ENCODE assay signal across 19 cellular contexts in genomic region chr19:39193785-39194184, GRCh38. TPM values are rescaled to one million over a fixed set of nuclear protein-coding genes. Genes with fewer than 3 reads are reported as not detected.
DNase-seq lines count a peak whose midpoint lies in the region; ATAC-seq, FAIRE-seq and TF ChIP-seq lines count a peak whose summit lies in the region.
"Had no signal": no experiment of that assay in that cellular context is flagged by ENCODE, and none has a peak within 500 bp of the region (broad histone marks: within the 10 kb centered on the region; RNA-seq: fewer than 3 reads in every experiment).

No MANE protein-coding gene starts in this region.

- BruUV-seq in IMR-90 (replicated peaks; lab: Mats Ljungman, UMichigan) = no TSS peak

- H3K36me3 Mint-ChIP-seq in activated T-cell treated with anti-CD3 and anti-CD28 coated beads, Interleukin-2, amount 50 U/mL, for 4 hours (ENCODE audit: insufficient read depth) = no peaks in the 10 kb centered on the region

- H3K9me3 ChIP-seq in IMR-90 (ENCODE audit: control insufficient read depth, insufficient read depth, low read length) (no peaks in the 10 kb centered on the region), H1 (ENCODE audit: insufficient read depth in 2 of 2, low read depth in 1 of 2, low read length in 1 of 2) (no peaks in the 10 kb centered on the region), lower lobe of right lung (no peaks in the 10 kb centered on the region), stomach (no peaks in the 10 kb centered on the region)
- H3K9me3 ChIP-seq: prostate gland had no signal

- H3K27me3 ChIP-seq in IMR-90 (ENCODE audit: control insufficient read depth, insufficient read depth, low read length) = peaks cover 44% of the 10 kb centered on the region
- H3K27me3 ChIP-seq in H1 (replicated peaks in 1 of 4; ENCODE audit: control insufficient read depth in 3 of 4, extremely low read depth in 1 of 4, insufficient read depth in 3 of 4, low read length in 3 of 4) = peaks cover 11 to 25% (median 21%) of the 10 kb centered on the region in 4 experiments
- H3K27me3 ChIP-seq in lower lobe of right lung (ENCODE audit: low read depth) = peaks cover 40% of the 10 kb centered on the region
- peaks cover 0 to 49% (median 30%) of the 10 kb centered on the region in 3 donors for H3K27me3 ChIP-seq in stomach

- no peaks in the 10 kb centered on the region for H3K79me1 ChIP-seq in IMR-90 (ENCODE audit: low read depth in 1 of 2, low read length in 2 of 2)
- H3K79me1 ChIP-seq in H1 (ENCODE audit: low read depth, low read length) = no peaks in the 10 kb centered on the region

- no peaks in the 10 kb centered on the region for H4K20me1 ChIP-seq in IMR-90 (ENCODE audit: insufficient read depth, low read length)
- peaks cover 0 to 2% of the 10 kb centered on the region in 2 experiments for H4K20me1 ChIP-seq in H1 (replicated peaks in 1 of 2; ENCODE audit: control insufficient read depth in 1 of 2, insufficient read depth in 2 of 2, low read length in 2 of 2)

- H3K9ac ChIP-seq in IMR-90 (ENCODE audit: low read depth, low read length) = no peak overlapping the region
- H3K9ac ChIP-seq in H1 (replicated peaks in 1 of 4; ENCODE audit: extremely low read depth in 1 of 4, low read depth in 3 of 4, low read length in 3 of 4) = 0 out of 7 replicates have a peak overlapping the region, but pooled peaks of 1 of the 4 experiments have one; percentile 37

- no peaks in the 10 kb centered on the region for H3K9me1 ChIP-seq in IMR-90 (ENCODE audit: insufficient read depth, low read length)

- H3K23ac ChIP-seq in IMR-90 (ENCODE audit: low read depth, low read length) (no peak overlapping the region), H1 (ENCODE audit: insufficient read length) (no peak overlapping the region)

- DNase-seq in IMR-90 (no peak), H1 (ENCODE audit: low read depth in 1 of 2, low spot score in 2 of 2) (no peak), lower lobe of right lung (no peak), stomach (peak; percentile 61), SHP77 (lab: John Stamatoyannopoulos, UW) (no peak), DMS53 (lab: John Stamatoyannopoulos, UW) (no peak)
- DNase-seq in activated T-cell treated with anti-CD3 and anti-CD28 coated beads, Interleukin-2, amount 50 U/mL, for 4 hours = no peak
- DNase-seq: activated CD4-positive, alpha-beta memory T cell treated with anti-CD3 and anti-CD28 coated beads, Interleukin-2, amount 10 ng/mL, durations not matched to agents 7 days and 5 days; C1 segment of cervical spinal cord; DMS79 treated with DMSO at 0.1 percent for 48 hours; MM.1S; NCI-H1930; NCI-H524; stimulated activated CD4-positive, alpha-beta T cell treated with anti-CD3 and anti-CD28 coated beads, Interleukin-15, amount 100 ng/mL, for 24 hours had no signal

- ATAC-seq in IMR-90 (ENCODE audit: low read depth) (no peak), lower lobe of right lung (peak; percentile 64 to 73)
- ATAC-seq in activated T-cell treated with anti-CD3 and anti-CD28 coated beads, Interleukin-2, amount 50 U/mL, for 4 hours = no peak

- intact Hi-C loops in IMR-90 (cut with micrococcal nuclease) (no loop called here), lower lobe of right lung (cut with DNase I) (no loop called here), stomach (cut with DNase I; ENCODE audit: low total_unique reads) (no loop called here)

- no peak overlapping the region for H2BK120ac ChIP-seq in IMR-90 (ENCODE audit: low read depth, low read length)
- H2BK120ac ChIP-seq in H1 (replicated peaks; ENCODE audit: low read depth, low read length) = no peak overlapping the region

- H2BK12ac ChIP-seq in H1 (ENCODE audit: low read depth, low read length) = 0 out of 2 replicates have a peak overlapping the region, but pooled peaks have one; percentile 80

- dilution Hi-C loops in IMR-90 (cut with HindIII; ENCODE audit: low sequenced_read_pairs, unreplicated experiment) = no loop called here

- H2AK5ac ChIP-seq in IMR-90 (ENCODE audit: low read depth, low read length) (no peak overlapping the region), H1 (ENCODE audit: low read depth, low read length) (peak overlapping the region; percentile 95; the same call in 1 of the 2 replicates)

- POLR2A ChIA-PET in IMR-90 (lab: Charles Lee; ENCODE audit: unreplicated experiment) = no interaction called here
- POLR2A ChIA-PET in H1 (lab: Charles Lee; ENCODE audit: partially characterized antibody) = no interaction called here

- H2AFZ ChIP-seq in IMR-90 (replicated peaks; ENCODE audit: low read length, poor library complexity) (peak overlapping the region; percentile 43), H1 (ENCODE audit: low read length) (no peak overlapping the region)

- H3K27me3 Mint-ChIP-seq in activated T-cell treated with anti-CD3 and anti-CD28 coated beads, Interleukin-2, amount 50 U/mL, for 4 hours (ENCODE audit: low read depth) = peaks cover 60% of the 10 kb centered on the region

- H3K9me3 Mint-ChIP-seq in activated T-cell treated with anti-CD3 and anti-CD28 coated beads, Interleukin-2, amount 50 U/mL, for 4 hours = no peaks in the 10 kb centered on the region
- H3K9me3 Mint-ChIP-seq: activated CD4-positive, alpha-beta memory T cell treated with anti-CD3 and anti-CD28 coated beads, Interleukin-2, amount 10 ng/mL, durations not matched to agents 7 days and 5 days; activated T-helper 1 cell treated with anti-CD3 and anti-CD28 coated beads, Interleukin-12 subunit alpha, Interleukin-12 subunit beta, Interleukin-2, Interleukin-4 antibody, amounts not matched to agents 30 ng/mL and 10 ng/mL and 1 ng/mL, durations not matched to agents 14 hours and 24 hours and 36 hours; central memory CD8-positive, alpha-beta T cell had no signal

- no peak overlapping the region for H3K4ac ChIP-seq in IMR-90 (ENCODE audit: low read depth, low read length)
- no peak overlapping the region for H3K4ac ChIP-seq in H1 (replicated peaks; ENCODE audit: insufficient read length, low read depth, low read length)

- H3K18ac ChIP-seq in IMR-90 (ENCODE audit: low read depth, low read length) = no peak overlapping the region
- H3K18ac ChIP-seq in H1 (ENCODE audit: extremely low read depth, low read length) = no peak overlapping the region

- no peak overlapping the region for H2BK5ac ChIP-seq in IMR-90 (ENCODE audit: low read depth, low read length, poor library complexity, severe bottlenecking)
- H2BK5ac ChIP-seq in H1 (ENCODE audit: low read depth, low read length) = no peak overlapping the region

- TF ChIP-seq POLR2A in IMR-90 (IDR thresholded peaks at IDR 0.05; ENCODE audit: low read depth, low read length) (no peak), H1 (IDR thresholded peaks at IDR 0.05; ENCODE audit: control extremely low read depth in 1 of 2, low read depth in 2 of 2, low read length in 2 of 2) (no peak), stomach (IDR thresholded peaks at IDR 0.05) (no peak)

- H3K56ac ChIP-seq in IMR-90 (ENCODE audit: extremely low read depth, insufficient read depth, low read length) (no peak overlapping the region), H1 (replicated peaks; ENCODE audit: insufficient read length, low read depth, low read length) (no peak overlapping the region)

- H3K4me3 ChIP-seq in IMR-90 (ENCODE audit: insufficient read depth, low read depth, low read length) (no peak overlapping the region), H1 (ENCODE audit: extremely low read depth in 1 of 4, insufficient read depth in 2 of 4, low read depth in 3 of 4, low read length in 4 of 4) (no peak overlapping the region), lower lobe of right lung (no peak overlapping the region), stomach (no peak overlapping the region)
- H3K4me3 ChIP-seq: prostate gland had no signal

- no peak for TF ChIP-seq EP300 in H1 (IDR thresholded peaks at IDR 0.05; ENCODE audit: borderline replicate concordance in 1 of 2, low read depth in 2 of 2, low read length in 2 of 2)
- no peak for TF ChIP-seq EP300 in stomach (IDR thresholded peaks at IDR 0.05)

- H2BK15ac ChIP-seq in IMR-90 (ENCODE audit: low read depth, low read length) (no peak overlapping the region), H1 (ENCODE audit: low read length) (peak overlapping the region; percentile 88; the same call in 1 of the 2 replicates)

- H4K5ac ChIP-seq in IMR-90 (ENCODE audit: low read depth, low read length) (no peak overlapping the region), H1 (ENCODE audit: insufficient read length, low read depth, low read length) (no peak overlapping the region)

- H3K79me2 ChIP-seq in H1 (ENCODE audit: control insufficient read depth in 1 of 2, insufficient read depth in 2 of 2, low read length in 2 of 2) = no peaks in the 10 kb centered on the region

- H3K23me2 ChIP-seq in H1 (ENCODE audit: low read depth, low read length) = peaks cover 8% of the 10 kb centered on the region; the same call in 1 of the 2 replicates

- no peak for TF ChIP-seq CTCF in IMR-90 (conservative IDR thresholded peaks at IDR 0.05; ENCODE audit: low read depth, low read length)
- TF ChIP-seq CTCF in H1 (IDR thresholded peaks at IDR 0.05; ENCODE audit: control extremely low read depth in 1 of 3, insufficient read depth in 1 of 3, low read depth in 1 of 3, low read length in 3 of 3) = no peak
- no peak for TF ChIP-seq CTCF in lower lobe of right lung (IDR thresholded peaks at IDR 0.05)
- TF ChIP-seq CTCF in stomach (IDR thresholded peaks at IDR 0.05) = no peak

- peaks cover 23% of the 10 kb centered on the region for H3K4me1 Mint-ChIP-seq in activated T-cell treated with anti-CD3 and anti-CD28 coated beads, Interleukin-2, amount 50 U/mL, for 4 hours (ENCODE audit: low read depth)

- H3K36me3 ChIP-seq in IMR-90 (ENCODE audit: control insufficient read depth, insufficient read depth, low read length) (no peaks in the 10 kb centered on the region), H1 (ENCODE audit: control insufficient read depth in 2 of 4, insufficient read depth in 4 of 4, low read length in 3 of 4) (no peaks in the 10 kb centered on the region), lower lobe of right lung (no peaks in the 10 kb centered on the region), stomach (no peaks in the 10 kb centered on the region)
- H3K36me3 ChIP-seq: prostate gland had no signal

- H3K4me1 ChIP-seq in IMR-90 (ENCODE audit: control insufficient read depth, insufficient read depth, low read length) (no peaks in the 10 kb centered on the region; the same call in 1 of the 2 replicates), H1 (replicated peaks in 1 of 4; ENCODE audit: control insufficient read depth in 3 of 4, insufficient read depth in 4 of 4, low read length in 3 of 4) (peaks cover 0 to 9% (median 8%) of the 10 kb centered on the region in 4 experiments; a peak in 6 of 7 replicates), lower lobe of right lung (peaks cover 7% of the 10 kb centered on the region), stomach (peaks cover 7 to 25% (median 23%) of the 10 kb centered on the region in 4 donors)

- H2BK20ac ChIP-seq in IMR-90 (ENCODE audit: low read depth, low read length) (no peak overlapping the region), H1 (ENCODE audit: low read length) (0 out of 2 replicates have a peak overlapping the region, but pooled peaks have one; percentile 48)

- TF ChIP-seq RAD21 in IMR-90 (IDR thresholded peaks at IDR 0.05; ENCODE audit: low read length) (no peak), H1 (IDR thresholded peaks at IDR 0.05 in 1 of 2, conservative IDR thresholded peaks at IDR 0.05 in 1 of 2; ENCODE audit: low read depth in 2 of 2, low read length in 2 of 2) (no peak)

- no peak overlapping the region for H3K4me2 ChIP-seq in IMR-90 (ENCODE audit: low read depth, low read length)
- no peak overlapping the region for H3K4me2 ChIP-seq in H1 (ENCODE audit: insufficient read depth in 1 of 2, low read depth in 2 of 2, low read length in 2 of 2)

- CTCF ChIA-PET in IMR-90 (lab: Yijun Ruan, JAX) (no interaction called here), H1 (lab: Charles Lee; ENCODE audit: partially characterized antibody) (interaction anchor here (0.6 to 7.1 kb wide), 5 partner anchors 10 to 436 kb away, joined by 3 to 53 read pairs (median 3); no protein-coding TSS in a partner anchor)

- no peak overlapping the region for H3K14ac ChIP-seq in IMR-90 (replicated peaks; ENCODE audit: low read depth, low read length)
- no peak overlapping the region for H3K14ac ChIP-seq in H1 (ENCODE audit: insufficient read length)

- WGBS in IMR-90 (ENCODE audit: extremely low coverage in 2 of 2, insufficient read length in 1 of 2), 2 experiments = 61% methylated on average over 3 of the region's 9 CpGs; no CpG with 5 or more reads in 1 of the 2 experiments
- WGBS in H1 (ENCODE audit: extremely low coverage in 1 of 2, insufficient coverage in 1 of 2, insufficient read length in 1 of 2, insufficient replicate concordance in 2 of 2, low coverage in 1 of 2, low lambda C conversion rate in 2 of 2, missing lambda C conversion rate in 1 of 2), 2 experiments = 64% methylated on average over 9 of the region's 9 CpGs; no CpG with 5 or more reads in 1 of the 2 experiments
- WGBS in stomach, 5 donors = 20 to 32% (median 25%) methylated on average over 5 to 9 of the region's 9 CpGs

- H3K27ac ChIP-seq in IMR-90 (ENCODE audit: insufficient read depth, low read length) = no peak overlapping the region
- H3K27ac ChIP-seq in H1 (ENCODE audit: low read depth, low read length) = no peak overlapping the region
- H3K27ac ChIP-seq in lower lobe of right lung = no peak overlapping the region
- no peak overlapping the region for H3K27ac ChIP-seq in stomach
- H3K27ac ChIP-seq: prostate gland had no signal

- in situ Hi-C loops in IMR-90 (cut with MboI; ENCODE audit: low sequenced_read_pairs) = no loop called here

- H2AK9ac ChIP-seq in IMR-90 (replicated peaks; ENCODE audit: low read depth, low read length, poor library complexity) = no peak overlapping the region

- H4K8ac ChIP-seq in IMR-90 (ENCODE audit: low read depth in 2 of 2, low read length in 2 of 2) (no peak overlapping the region), H1 (ENCODE audit: extremely low read depth, insufficient read depth, low read length) (no peak overlapping the region)

- H4K91ac ChIP-seq in IMR-90 (ENCODE audit: insufficient read depth, low read depth, low read length) (no peak overlapping the region), H1 (replicated peaks; ENCODE audit: insufficient read length, low read length) (peak overlapping the region; percentile 55)

- H3K4me3 Mint-ChIP-seq in activated T-cell treated with anti-CD3 and anti-CD28 coated beads, Interleukin-2, amount 50 U/mL, for 4 hours = no peak overlapping the region
- H3K4me3 Mint-ChIP-seq: activated CD4-positive, alpha-beta memory T cell treated with anti-CD3 and anti-CD28 coated beads, Interleukin-2, amount 10 ng/mL, durations not matched to agents 7 days and 5 days; activated T-helper 1 cell treated with anti-CD3 and anti-CD28 coated beads, Interleukin-12 subunit alpha, Interleukin-12 subunit beta, Interleukin-2, Interleukin-4 antibody, amounts not matched to agents 30 ng/mL and 10 ng/mL and 1 ng/mL, durations not matched to agents 14 hours and 24 hours and 36 hours; central memory CD8-positive, alpha-beta T cell had no signal

- FAIRE-seq in H1 (lab: Jason Lieb, UNC) = no peak

RNA-seq across cellular contexts. Expression of gene NCCRP1, which starts 3.0 kb away (rescaled TPM):
- total RNA-seq in IMR-90 (2012; rRNA removed) (not detected in 2 replicates), lower lobe of right lung (0.86 TPM), stomach (not detected)
- polyA plus RNA-seq in IMR-90 (2012; rRNA removed) (not detected in 2 replicates), H1 (2011; rRNA removed) (7.9 and 11.2 TPM in 2 replicates), stomach (10 to 100 TPM in 1 of 3 donors, under 1 TPM in 1, not detected in 1; 0.37 to 40.6 TPM)
- polyA plus RNA-seq in IMR-90 (2012; cell fraction: cytosol; rRNA removed) = not detected in 2 replicates
- polyA plus RNA-seq in IMR-90 (2012; cell fraction: nucleus; rRNA removed; ENCODE audit: low replicate concordance) = 0.02 and 0.03 TPM in 2 replicates
- total RNA-seq in H1 (2021; fragmentation: NEBNext Ultra II Directional; extraction: Animal tissue kit (Norgen Biotek cat#: 25700)) = 2.8 and 3.2 TPM in 2 replicates
- polyA plus RNA-seq in H1 (2011; cell fraction: cytosol; rRNA removed) = 3.8 TPM
- polyA plus RNA-seq in H1 (2011; cell fraction: nucleus; rRNA removed) = 3.1 TPM
- 1.9 to 4.0 TPM (median 2.6 TPM) in 4 replicates for polyA plus RNA-seq in H1 (2012, experiment 1 of 2)
- 2.5 TPM for polyA plus RNA-seq in H1 (2012, experiment 2 of 2)
- polyA plus RNA-seq in H1 (2013, experiment 1 of 2) = 2.1 TPM
- 2.4 TPM for polyA plus RNA-seq in H1 (2013, experiment 2 of 2)
- 1.7 and 3.1 TPM in 2 replicates for polyA minus RNA-seq in H1 (2011; rRNA and poly(A)+ RNA removed)
- polyA minus RNA-seq in H1 (2011; cell fraction: cytosol; rRNA and poly(A)+ RNA removed) = 2.6 TPM
- polyA minus RNA-seq in H1 (2011; cell fraction: nucleus; rRNA and poly(A)+ RNA removed) = 1.00 TPM
- not detected for total RNA-seq in activated T-cell treated with anti-CD3 and anti-CD28 coated beads, Interleukin-2, amount 50 U/mL, for 4 hours
- total RNA-seq: activated CD4-positive, alpha-beta memory T cell treated with anti-CD3 and anti-CD28 coated beads, Interleukin-2, amount 10 ng/mL, durations not matched to agents 7 days and 5 days; activated T-helper 1 cell treated with anti-CD3 and anti-CD28 coated beads, Interleukin-12 subunit alpha, Interleukin-12 subunit beta, Interleukin-2, Interleukin-4 antibody, amounts not matched to agents 30 ng/mL and 10 ng/mL and 1 ng/mL, durations not matched to agents 14 hours and 24 hours and 36 hours; HT1080 had no signal

RNA-seq across cellular contexts. Expression of gene SYCN, which starts 10.3 kb away (rescaled TPM):
- total RNA-seq in IMR-90 (2012; rRNA removed) (not detected in 2 replicates), lower lobe of right lung (not detected), stomach (not detected)
- polyA plus RNA-seq in IMR-90 (2012; rRNA removed) (not detected in 2 replicates), H1 (2011; rRNA removed) (not detected in 2 replicates), stomach (1 to 10 TPM in 1 of 3 donors, under 1 TPM in 1, not detected in 1; 0.65 to 1.9 TPM)
- polyA plus RNA-seq in IMR-90 (2012; cell fraction: cytosol; rRNA removed) = not detected in 2 replicates
- not detected in 2 replicates for polyA plus RNA-seq in IMR-90 (2012; cell fraction: nucleus; rRNA removed; ENCODE audit: low replicate concordance)
- not detected in 2 replicates for total RNA-seq in H1 (2021; fragmentation: NEBNext Ultra II Directional; extraction: Animal tissue kit (Norgen Biotek cat#: 25700))
- not detected for polyA plus RNA-seq in H1 (2011; cell fraction: cytosol; rRNA removed)
- not detected for polyA plus RNA-seq in H1 (2011; cell fraction: nucleus; rRNA removed)
- not detected in 4 replicates for polyA plus RNA-seq in H1 (2012, experiment 1 of 2)
- polyA plus RNA-seq in H1 (2012, experiment 2 of 2) = not detected
- polyA plus RNA-seq in H1 (2013, experiment 1 of 2) = not detected
- not detected for polyA plus RNA-seq in H1 (2013, experiment 2 of 2)
- not detected in 2 replicates for polyA minus RNA-seq in H1 (2011; rRNA and poly(A)+ RNA removed)
- polyA minus RNA-seq in H1 (2011; cell fraction: cytosol; rRNA and poly(A)+ RNA removed) = not detected
- polyA minus RNA-seq in H1 (2011; cell fraction: nucleus; rRNA and poly(A)+ RNA removed) = not detected
- total RNA-seq in activated T-cell treated with anti-CD3 and anti-CD28 coated beads, Interleukin-2, amount 50 U/mL, for 4 hours = under 1 TPM in 2 of 3 donors, not detected in 1; 0.37 to 0.58 TPM
- total RNA-seq: activated CD4-positive, alpha-beta memory T cell treated with anti-CD3 and anti-CD28 coated beads, Interleukin-2, amount 10 ng/mL, durations not matched to agents 7 days and 5 days; activated T-helper 1 cell treated with anti-CD3 and anti-CD28 coated beads, Interleukin-12 subunit alpha, Interleukin-12 subunit beta, Interleukin-2, Interleukin-4 antibody, amounts not matched to agents 30 ng/mL and 10 ng/mL and 1 ng/mL, durations not matched to agents 14 hours and 24 hours and 36 hours; HT1080 had no signal

RNA-seq across cellular contexts. Expression of gene IFNL3, which starts 51.0 kb away (rescaled TPM):
- total RNA-seq in IMR-90 (2012; rRNA removed) (not detected in 2 replicates), lower lobe of right lung (not detected), stomach (not detected)
- polyA plus RNA-seq in IMR-90 (2012; rRNA removed) (not detected in 2 replicates), H1 (2011; rRNA removed) (0.11 TPM in 1 of 2 replicates, not detected in the other), stomach (not detected)
- not detected in 2 replicates for polyA plus RNA-seq in IMR-90 (2012; cell fraction: cytosol; rRNA removed)
- polyA plus RNA-seq in IMR-90 (2012; cell fraction: nucleus; rRNA removed; ENCODE audit: low replicate concordance) = not detected in 2 replicates
- not detected in 2 replicates for total RNA-seq in H1 (2021; fragmentation: NEBNext Ultra II Directional; extraction: Animal tissue kit (Norgen Biotek cat#: 25700))
- polyA plus RNA-seq in H1 (2011; cell fraction: cytosol; rRNA removed) = not detected
- not detected for polyA plus RNA-seq in H1 (2011; cell fraction: nucleus; rRNA removed)
- not detected in 4 replicates for polyA plus RNA-seq in H1 (2012, experiment 1 of 2)
- polyA plus RNA-seq in H1 (2012, experiment 2 of 2) = not detected
- polyA plus RNA-seq in H1 (2013, experiment 1 of 2) = not detected
- not detected for polyA plus RNA-seq in H1 (2013, experiment 2 of 2)
- not detected in 2 replicates for polyA minus RNA-seq in H1 (2011; rRNA and poly(A)+ RNA removed)
- not detected for polyA minus RNA-seq in H1 (2011; cell fraction: cytosol; rRNA and poly(A)+ RNA removed)
- polyA minus RNA-seq in H1 (2011; cell fraction: nucleus; rRNA and poly(A)+ RNA removed) = not detected
- not detected for total RNA-seq in activated T-cell treated with anti-CD3 and anti-CD28 coated beads, Interleukin-2, amount 50 U/mL, for 4 hours
- total RNA-seq: activated CD4-positive, alpha-beta memory T cell treated with anti-CD3 and anti-CD28 coated beads, Interleukin-2, amount 10 ng/mL, durations not matched to agents 7 days and 5 days; activated T-helper 1 cell treated with anti-CD3 and anti-CD28 coated beads, Interleukin-12 subunit alpha, Interleukin-12 subunit beta, Interleukin-2, Interleukin-4 antibody, amounts not matched to agents 30 ng/mL and 10 ng/mL and 1 ng/mL, durations not matched to agents 14 hours and 24 hours and 36 hours; HT1080; prostate gland had no signal
- polyA plus RNA-seq: adipose tissue had no signal

RNA-seq across cellular contexts. Expression of gene IFNL4, which starts 54.9 kb away (rescaled TPM):
- total RNA-seq in IMR-90 (2012; rRNA removed) (not detected in 2 replicates), lower lobe of right lung (not detected), stomach (not detected)
- polyA plus RNA-seq in IMR-90 (2012; rRNA removed) (not detected in 2 replicates), H1 (2011; rRNA removed) (not detected in 2 replicates), stomach (not detected)
- polyA plus RNA-seq in IMR-90 (2012; cell fraction: cytosol; rRNA removed) = not detected in 2 replicates
- polyA plus RNA-seq in IMR-90 (2012; cell fraction: nucleus; rRNA removed; ENCODE audit: low replicate concordance) = not detected in 2 replicates
- total RNA-seq in H1 (2021; fragmentation: NEBNext Ultra II Directional; extraction: Animal tissue kit (Norgen Biotek cat#: 25700)) = not detected in 2 replicates
- polyA plus RNA-seq in H1 (2011; cell fraction: cytosol; rRNA removed) = 0.06 TPM
- polyA plus RNA-seq in H1 (2011; cell fraction: nucleus; rRNA removed) = 0.10 TPM
- polyA plus RNA-seq in H1 (2012, experiment 1 of 2) = not detected in 4 replicates
- polyA plus RNA-seq in H1 (2012, experiment 2 of 2) = not detected
- 0.04 TPM for polyA plus RNA-seq in H1 (2013, experiment 1 of 2)
- polyA plus RNA-seq in H1 (2013, experiment 2 of 2) = not detected
- polyA minus RNA-seq in H1 (2011; rRNA and poly(A)+ RNA removed) = not detected in 2 replicates
- polyA minus RNA-seq in H1 (2011; cell fraction: cytosol; rRNA and poly(A)+ RNA removed) = not detected
- not detected for polyA minus RNA-seq in H1 (2011; cell fraction: nucleus; rRNA and poly(A)+ RNA removed)
- total RNA-seq in activated T-cell treated with anti-CD3 and anti-CD28 coated beads, Interleukin-2, amount 50 U/mL, for 4 hours = not detected
- total RNA-seq: activated CD4-positive, alpha-beta memory T cell treated with anti-CD3 and anti-CD28 coated beads, Interleukin-2, amount 10 ng/mL, durations not matched to agents 7 days and 5 days; activated T-helper 1 cell treated with anti-CD3 and anti-CD28 coated beads, Interleukin-12 subunit alpha, Interleukin-12 subunit beta, Interleukin-2, Interleukin-4 antibody, amounts not matched to agents 30 ng/mL and 10 ng/mL and 1 ng/mL, durations not matched to agents 14 hours and 24 hours and 36 hours; HT1080; prostate gland had no signal
- polyA plus RNA-seq: adipose tissue had no signal

Comparison
In these comparisons a context has a peak if more than half of its experiments do, and no peak if none do; other contexts are left out.
1. ATAC-seq: peak in lower lobe of right lung (2 of 2); none in IMR-90 (single experiment) and activated T-cell treated with anti-CD3 and anti-CD28 coated beads, Interleukin-2, amount 50 U/mL, for 4 hours (0 of 2).